Comparison of ENCODE assay signal across 10 cellular contexts in the genomic region with DNA sequence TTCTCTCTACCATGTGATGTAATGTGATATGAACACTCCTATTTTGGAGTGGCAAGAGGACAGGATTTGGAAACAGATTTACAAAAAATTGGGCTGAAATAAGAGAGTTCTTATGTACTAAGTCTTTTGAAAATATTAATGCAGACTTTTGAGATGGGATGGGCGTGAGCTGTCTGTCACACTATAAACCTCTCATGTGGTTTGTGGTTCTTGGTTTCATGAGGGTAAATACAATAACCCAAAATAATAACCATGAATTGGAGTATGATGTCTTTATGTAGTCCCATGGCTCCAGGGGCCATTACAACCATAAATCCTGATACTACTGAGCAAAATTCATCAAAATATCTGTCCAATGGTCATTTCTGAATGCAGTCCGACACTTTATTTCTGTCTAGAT.
"Had no signal": no experiment of that assay in that cellular context is flagged by ENCODE, and none has a peak within 500 bp of the region (broad histone marks: within the 10 kb centered on the region; RNA-seq: fewer than 3 reads in every experiment).

No MANE protein-coding gene starts in this region.

- H3K27ac Mint-ChIP-seq: HFFc6 had no signal

- H3K36me3 ChIP-seq: HAP-1 had no signal

- ATAC-seq: HCT116, HepG2, K562 had no signal

- H3K9ac ChIP-seq: GM23248 had no signal

- H2AFZ ChIP-seq: GM23248 had no signal

- H3K27ac ChIP-seq: GM23248, HL-60 had no signal

- H3K4me3 Mint-ChIP-seq: HFFc6 had no signal

- H3K4me1 ChIP-seq: HAP-1 had no signal

- H3K4me3 ChIP-seq: GM23248, HAP-1, K562 had no signal

- H3K9me3 ChIP-seq: HAP-1 had no signal

- DNase-seq: GM23248, GOT3, H7, HFFc6, IMR-90 had no signal
